15 cellular contexts compared by ENCODE assay signal in genomic region chr22:43878079-43878795, GRCh38. TPM values are rescaled to one million over a fixed set of nuclear protein-coding genes. Genes with fewer than 3 reads are reported as not detected.
DNase-seq lines count a peak whose midpoint lies in the region; ATAC-seq and TF ChIP-seq lines count a peak whose summit lies in the region.
"Had no signal": no experiment of that assay in that cellular context is flagged by ENCODE, and none has a peak within 500 bp of the region (broad histone marks: within the 10 kb centered on the region; RNA-seq: fewer than 3 reads in every experiment).

No MANE protein-coding gene starts in this region.

- H3K27ac Mint-ChIP-seq in H9 = no peak overlapping the region
- H3K27ac Mint-ChIP-seq in osteocyte (ENCODE audit: unreplicated experiment) = no peak overlapping the region
- H3K27ac Mint-ChIP-seq: CD4-positive, CD25-positive, alpha-beta regulatory T cell had no signal

- no peaks in the 10 kb centered on the region for H3K79me2 ChIP-seq in H9 (ENCODE audit: insufficient read depth, low read length)

- no peaks in the 10 kb centered on the region for H4K20me1 ChIP-seq in H9 (ENCODE audit: control insufficient read depth, insufficient read depth, insufficient read length)

- H3K4me1 ChIP-seq in BE2C (no peaks in the 10 kb centered on the region), H9 (ENCODE audit: insufficient read depth, low read length) (no peaks in the 10 kb centered on the region), gastrocnemius medialis (no peaks in the 10 kb centered on the region)

- no peak overlapping the region for H2AFZ ChIP-seq in H9 (ENCODE audit: low read length)

- H3K56ac ChIP-seq in H9 (ENCODE audit: insufficient read length, low read depth, low read length) = no peak overlapping the region

- H3K79me1 ChIP-seq in H9 (ENCODE audit: insufficient read depth, low read depth, low read length, poor library complexity, severe bottlenecking) = no peaks in the 10 kb centered on the region

- no peak overlapping the region for H2BK120ac ChIP-seq in H9 (ENCODE audit: low read depth, low read length, poor library complexity, severe bottlenecking)

- H3K23me2 ChIP-seq in H9 (ENCODE audit: insufficient read length, low read depth, low read length, poor library complexity, severe bottlenecking) = no peaks in the 10 kb centered on the region

- no peak overlapping the region for H2AK5ac ChIP-seq in H9 (ENCODE audit: insufficient read length, low read length)

- no peak overlapping the region for H4K8ac ChIP-seq in H9 (replicated peaks; ENCODE audit: insufficient read length, low read depth, low read length)

- no peak overlapping the region for H3K4ac ChIP-seq in H9 (ENCODE audit: low read depth, low read length)

- H3K9me3 ChIP-seq in BE2C (no peaks in the 10 kb centered on the region), H9 (ENCODE audit: control insufficient read depth, low read depth, low read length) (no peaks in the 10 kb centered on the region), gastrocnemius medialis (no peaks in the 10 kb centered on the region)

- no CpG with 5 or more reads among the region's 12 CpGs for WGBS in H9 (ENCODE audit: extremely low coverage, insufficient read length, low lambda C conversion rate)

- H3K27me3 ChIP-seq in BE2C (no peaks in the 10 kb centered on the region; the same call in 1 of the 2 replicates), H9 (ENCODE audit: insufficient read depth, low read length) (no peaks in the 10 kb centered on the region), gastrocnemius medialis (peaks cover 3 to 8% (median 4%) of the 10 kb centered on the region in 3 donors)

- H3K9ac ChIP-seq in H9 (ENCODE audit: extremely low read depth, insufficient read length, low read length) = no peak overlapping the region

- H3K18ac ChIP-seq in H9 (ENCODE audit: insufficient read length, low read depth, low read length) = no peak overlapping the region

- H4K5ac ChIP-seq in H9 (ENCODE audit: insufficient read length, low read depth, low read length) = no peak overlapping the region

- no peak for ATAC-seq in gastrocnemius medialis

- H3K9me3 Mint-ChIP-seq in H9 = peaks cover 4 to 15% of the 10 kb centered on the region in 2 experiments; a peak in 4 of 5 replicates
- no peaks in the 10 kb centered on the region for H3K9me3 Mint-ChIP-seq in osteocyte (ENCODE audit: unreplicated experiment)

- H3K27ac ChIP-seq in H9 (ENCODE audit: insufficient read length, low read depth, low read length) = no peak overlapping the region
- H3K27ac ChIP-seq in gastrocnemius medialis = no peak overlapping the region

- H3K4me1 Mint-ChIP-seq in H9 (peaks cover 3 to 9% of the 10 kb centered on the region in 2 experiments), osteocyte (ENCODE audit: unreplicated experiment) (no peaks in the 10 kb centered on the region)

- H3K4me3 ChIP-seq in BE2C (ENCODE audit: low read depth, low read length) = no peak overlapping the region
- H3K4me3 ChIP-seq in gastrocnemius medialis = no peak overlapping the region

- H3K14ac ChIP-seq in H9 (ENCODE audit: insufficient read depth, low read length) = no peak overlapping the region; the same call in 1 of the 2 replicates

- H2BK5ac ChIP-seq in H9 (ENCODE audit: insufficient read length, low read length) = no peak overlapping the region

- no peak overlapping the region for H3T11ph ChIP-seq in H9 (ENCODE audit: low read length)

- peaks cover 4 to 12% (median 9%) of the 10 kb centered on the region in 3 experiments; a peak in 5 of 7 replicates for H3K36me3 Mint-ChIP-seq in H9 (ENCODE audit: insufficient read depth in 1 of 3, low read depth in 3 of 3)
- H3K36me3 Mint-ChIP-seq in osteocyte (ENCODE audit: unreplicated experiment) = no peaks in the 10 kb centered on the region
- H3K36me3 Mint-ChIP-seq: CD4-positive, CD25-positive, alpha-beta regulatory T cell had no signal

- H2BK12ac ChIP-seq in H9 (ENCODE audit: insufficient read length, low read depth, low read length) = no peak overlapping the region

- H3K27me3 Mint-ChIP-seq in H9 (ENCODE audit: low read depth) (peaks cover 3% of the 10 kb centered on the region), osteocyte (ENCODE audit: unreplicated experiment) (peaks cover 32% of the 10 kb centered on the region)

- intact Hi-C loops in posterior vena cava (cut with DNase I) (no loop called here), gastrocnemius medialis (cut with DNase I; ENCODE audit: low total_unique reads) (no loop called here)

- H3K23ac ChIP-seq in H9 (ENCODE audit: insufficient read length, low read depth, low read length) = no peak overlapping the region

- in situ Hi-C loops in gastrocnemius medialis (cut with MboI; ENCODE audit: low sequenced_read_pairs in 4 of 4) = no loop called here

- H2BK15ac ChIP-seq in H9 (ENCODE audit: low read depth, low read length) = no peak overlapping the region

- no peak overlapping the region for H3K4me3 Mint-ChIP-seq in H9
- no peak overlapping the region for H3K4me3 Mint-ChIP-seq in osteocyte (ENCODE audit: unreplicated experiment)
- H3K4me3 Mint-ChIP-seq: CD4-positive, CD25-positive, alpha-beta regulatory T cell had no signal

- TF ChIP-seq CTCF in BE2C (IDR thresholded peaks at IDR 0.05; ENCODE audit: low read depth, low read length) (no peak), H9 (conservative IDR thresholded peaks at IDR 0.05) (no peak), osteocyte (IDR thresholded peaks at IDR 0.05) (no peak), gastrocnemius medialis (IDR thresholded peaks at IDR 0.05 in 4 of 5, conservative IDR thresholded peaks at IDR 0.05 in 1 of 5) (no peak)

- no peak overlapping the region for H4K91ac ChIP-seq in H9 (ENCODE audit: insufficient read length, low read depth, low read length)

- H3K36me3 ChIP-seq in BE2C (no peaks in the 10 kb centered on the region), gastrocnemius medialis (no peaks in the 10 kb centered on the region)

- H3K4me2 ChIP-seq in H9 (ENCODE audit: insufficient read depth, insufficient read length, low read length) = no peak overlapping the region

- H2BK20ac ChIP-seq in H9 (ENCODE audit: low read depth, low read length, poor library complexity, severe bottlenecking) = no peak overlapping the region

- DNase-seq in BE2C (peak; percentile 2), H9 (peak; percentile 19), fibroblast of peridontal ligament (ENCODE audit: extremely low read depth) (peak; percentile 36), posterior vena cava (ENCODE audit: low spot score) (peak; percentile 64), osteocyte (ENCODE audit: extremely low spot score, unreplicated experiment) (no peak), GM19238 (ENCODE audit: insufficient read length, low spot score) (no peak), gastrocnemius medialis (no peak)
- DNase-seq: AML-193; CD4-positive, CD25-positive, alpha-beta regulatory T cell; HCEC 1CT; NCI-H187 treated with DMSO at 0.1 percent for 48 hours; NCI-H446; NCI-H69; SHP77 had no signal

- TF ChIP-seq POLR2A in gastrocnemius medialis (IDR thresholded peaks at IDR 0.05) = no peak

RNA-seq across cellular contexts. Expression of gene PNPLA5, which starts 13.6 kb away (rescaled TPM):
- polyA plus RNA-seq in BE2C (2012; ENCODE audit: insufficient read depth, insufficient read length, low read depth) = not detected
- 5.2 and 5.5 TPM in 2 replicates for total RNA-seq in H9 (2021)
- not detected for total RNA-seq in posterior vena cava
- total RNA-seq in osteocyte = not detected in 2 replicates
- not detected for total RNA-seq in gastrocnemius medialis
- total RNA-seq: CD4-positive, CD25-positive, alpha-beta regulatory T cell; HT1080 had no signal
- polyA plus RNA-seq: CD4-positive, CD25-positive, alpha-beta regulatory T cell had no signal

RNA-seq across cellular contexts. Expression of gene SULT4A1, which starts 15.9 kb away (rescaled TPM):
- polyA plus RNA-seq in BE2C (2012; ENCODE audit: insufficient read depth, insufficient read length, low read depth) = 39.4 TPM
- total RNA-seq in H9 (2021) (15.0 and 16.2 TPM in 2 replicates), posterior vena cava (not detected), osteocyte (0.26 TPM in 1 of 2 replicates, not detected in the other), gastrocnemius medialis (not detected)
- total RNA-seq: CD4-positive, CD25-positive, alpha-beta regulatory T cell had no signal
- polyA plus RNA-seq: CD4-positive, CD25-positive, alpha-beta regulatory T cell had no signal

RNA-seq across cellular contexts. Expression of gene PNPLA3, which starts 45.4 kb away (rescaled TPM):
- polyA plus RNA-seq in BE2C (2012; ENCODE audit: insufficient read depth, insufficient read length, low read depth) = 0.37 TPM
- total RNA-seq in H9 (2021) (16.5 and 17.5 TPM in 2 replicates), posterior vena cava (under 1 TPM in 1 of 2 donors, not detected in 1; 0.51 TPM), osteocyte (1.2 and 3.0 TPM in 2 replicates), gastrocnemius medialis (1 to 10 TPM in 2 of 4 donors, under 1 TPM in 1, not detected in 1; 0.58 to 2.3 (median 1.4) TPM)
- total RNA-seq: CD4-positive, CD25-positive, alpha-beta regulatory T cell had no signal
- polyA plus RNA-seq: CD4-positive, CD25-positive, alpha-beta regulatory T cell had no signal

Comparison
In these comparisons a context has a peak if more than half of its experiments do, and no peak if none do; other contexts are left out.
1. DNase-seq: peak in BE2C (single experiment), H9 (single experiment), fibroblast of peridontal ligament (single experiment) and posterior vena cava (single experiment); none in osteocyte (single experiment), GM19238 (single experiment) and gastrocnemius medialis (0 of 2).
2. RNA of gene SULT4A1, which starts 15.9 kb away (total RNA-seq): 15.0 to 16.2 TPM in H9; not detected in posterior vena cava, 0.26 TPM in osteocyte and not detected in gastrocnemius medialis; every median in the first group is over 10 times any median in the second.